ENCODE assay signal across 28 cellular contexts in the genomic region with DNA sequence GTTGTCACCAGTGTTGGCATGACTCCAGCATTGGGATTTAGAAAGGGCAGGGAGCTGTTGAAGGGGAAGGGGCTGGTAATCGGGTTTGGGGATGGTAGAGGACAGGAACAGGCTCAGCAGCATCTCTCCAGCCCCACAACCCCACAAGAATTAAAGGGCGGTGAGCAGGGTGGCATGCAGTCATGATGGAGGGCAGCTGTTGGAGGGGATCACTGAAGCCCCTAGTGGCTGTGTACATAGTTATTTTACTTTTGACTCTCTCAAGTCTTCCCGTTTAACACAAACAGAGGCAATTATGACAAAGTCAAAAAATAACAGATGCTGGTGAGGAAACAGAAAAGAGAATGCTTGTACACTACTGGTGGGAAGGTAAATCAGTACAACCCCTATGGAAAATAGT.
"Had no signal": no experiment of that assay in that cellular context is flagged by ENCODE, and none has a peak within 500 bp of the region (broad histone marks: within the 10 kb centered on the region; RNA-seq: fewer than 3 reads in every experiment).

No MANE protein-coding gene starts in this region.

- H3K4me3 Mint-ChIP-seq: activated CD4-positive, alpha-beta T cell treated with anti-CD3 and anti-CD28 coated beads for 36 hours; activated CD8-positive, alpha-beta memory T cell treated with anti-CD3 and anti-CD28 coated beads, Interleukin-2, amount 10 ng/mL, durations not matched to agents 7 days and 5 days; activated CD8-positive, alpha-beta T cell treated with anti-CD3 and anti-CD28 coated beads, Interleukin-2, amount 10 ng/mL, durations not matched to agents 7 days and 5 days; activated T-cell treated with anti-CD3 and anti-CD28 coated beads, Interleukin-2, amount 50 U/mL, for 72 hours; central memory CD8-positive, alpha-beta T cell; mesothelial cell of epicardium; nephron progenitor cell; stimulated activated effector memory CD8-positive, alpha-beta T cell treated with anti-CD3 and anti-CD28 coated beads, Interleukin-12 subunit alpha, Interleukin-12 subunit beta, amount 100 ng/mL, for 72 hours; stimulated activated naive CD8-positive, alpha-beta T cell treated with anti-CD3 and anti-CD28 coated beads, Interleukin-15, Interleukin-2, amounts not matched to agents 100 ng/mL and 50 ng/mL, for 24 hours had no signal

- H3K27ac ChIP-seq: epithelial cell of prostate, heart right ventricle, pancreas, psoas muscle, sigmoid colon, thoracic aorta, upper lobe of left lung, vagina had no signal

- H3K36me3 Mint-ChIP-seq: activated CD8-positive, alpha-beta memory T cell treated with anti-CD3 and anti-CD28 coated beads, Interleukin-2, amount 10 ng/mL, durations not matched to agents 7 days and 5 days; activated naive CD4-positive, alpha-beta T cell treated with anti-CD3 and anti-CD28 coated beads, Interleukin-2, amount 50 U/mL, for 72 hours; mesothelial cell of epicardium; naive B cell; stimulated activated effector memory CD8-positive, alpha-beta T cell treated with anti-CD3 and anti-CD28 coated beads, Interleukin-12 subunit alpha, Interleukin-12 subunit beta, amount 100 ng/mL, for 72 hours had no signal

- H3K36me3 ChIP-seq: esophagus squamous epithelium, heart right ventricle, pancreas, sigmoid colon, thoracic aorta, upper lobe of left lung, vagina had no signal

- H3K4me3 ChIP-seq: esophagus squamous epithelium, heart right ventricle, pancreas, psoas muscle, sigmoid colon, thoracic aorta, upper lobe of left lung, vagina had no signal

- H3K9me3 Mint-ChIP-seq: activated naive CD4-positive, alpha-beta T cell treated with anti-CD3 and anti-CD28 coated beads, Interleukin-2, amount 50 U/mL, for 72 hours; activated T-cell treated with anti-CD3 and anti-CD28 coated beads, Interleukin-2, amount 50 U/mL, for 72 hours; central memory CD8-positive, alpha-beta T cell; mesothelial cell of epicardium; nephron progenitor cell; stimulated activated effector memory CD8-positive, alpha-beta T cell treated with anti-CD3 and anti-CD28 coated beads, Interleukin-12 subunit alpha, Interleukin-12 subunit beta, amount 100 ng/mL, for 72 hours; stimulated activated naive CD8-positive, alpha-beta T cell treated with anti-CD3 and anti-CD28 coated beads, Interleukin-15, Interleukin-2, amounts not matched to agents 100 ng/mL and 50 ng/mL, for 24 hours had no signal

- H3K27ac Mint-ChIP-seq: activated CD4-positive, alpha-beta T cell treated with anti-CD3 and anti-CD28 coated beads for 36 hours; activated CD8-positive, alpha-beta memory T cell treated with anti-CD3 and anti-CD28 coated beads, Interleukin-2, amount 10 ng/mL, durations not matched to agents 7 days and 5 days; activated CD8-positive, alpha-beta T cell treated with anti-CD3 and anti-CD28 coated beads, Interleukin-2, amount 10 ng/mL, durations not matched to agents 7 days and 5 days; activated naive CD4-positive, alpha-beta T cell treated with anti-CD3 and anti-CD28 coated beads, Interleukin-2, amount 50 U/mL, for 72 hours; activated T-cell treated with anti-CD3 and anti-CD28 coated beads, Interleukin-2, amount 50 U/mL, for 72 hours; mesothelial cell of epicardium; nephron progenitor cell; stimulated activated effector memory CD8-positive, alpha-beta T cell treated with anti-CD3 and anti-CD28 coated beads, Interleukin-12 subunit alpha, Interleukin-12 subunit beta, amount 100 ng/mL, for 72 hours; stimulated activated naive CD8-positive, alpha-beta T cell treated with anti-CD3 and anti-CD28 coated beads, Interleukin-15, Interleukin-2, amounts not matched to agents 100 ng/mL and 50 ng/mL, for 24 hours had no signal

- H3K4me1 Mint-ChIP-seq: activated CD4-positive, alpha-beta T cell treated with anti-CD3 and anti-CD28 coated beads for 36 hours; activated CD8-positive, alpha-beta memory T cell treated with anti-CD3 and anti-CD28 coated beads, Interleukin-2, amount 10 ng/mL, durations not matched to agents 7 days and 5 days; stimulated activated effector memory CD8-positive, alpha-beta T cell treated with anti-CD3 and anti-CD28 coated beads, Interleukin-12 subunit alpha, Interleukin-12 subunit beta, amount 100 ng/mL, for 72 hours had no signal

- H3K9me3 ChIP-seq: esophagus squamous epithelium, heart right ventricle, pancreas, psoas muscle, sigmoid colon, thoracic aorta, upper lobe of left lung, vagina had no signal

- H3K27me3 ChIP-seq: pancreas, sigmoid colon, upper lobe of left lung, vagina had no signal

- DNase-seq: activated CD4-positive, alpha-beta T cell treated with anti-CD3 and anti-CD28 coated beads for 36 hours; activated CD4-positive, CD25-positive, alpha-beta regulatory T cell; activated CD8-positive, alpha-beta memory T cell treated with anti-CD3 and anti-CD28 coated beads, Interleukin-2, amount 10 ng/mL, durations not matched to agents 7 days and 5 days; activated CD8-positive, alpha-beta T cell treated with anti-CD3 and anti-CD28 coated beads, Interleukin-2, amount 10 ng/mL, durations not matched to agents 7 days and 5 days; activated naive CD4-positive, alpha-beta T cell; activated T-cell treated with anti-CD3 and anti-CD28 coated beads, Interleukin-2, amount 50 U/mL, for 72 hours; dermis blood vessel endothelial cell; effector CD4-positive, alpha-beta T cell; esophagus squamous epithelium; foreskin melanocyte; heart right ventricle; naive B cell; nephron progenitor cell; nucleus accumbens; pancreas; psoas muscle; sigmoid colon; small intestine; stimulated activated CD4-positive, alpha-beta T cell treated with anti-CD3 and anti-CD28 coated beads, Interleukin-4, amount 100 ng/mL, for 24 hours; upper lobe of left lung had no signal
